Comparison of ENCODE assay signal across 8 cellular contexts in the genomic region with DNA sequence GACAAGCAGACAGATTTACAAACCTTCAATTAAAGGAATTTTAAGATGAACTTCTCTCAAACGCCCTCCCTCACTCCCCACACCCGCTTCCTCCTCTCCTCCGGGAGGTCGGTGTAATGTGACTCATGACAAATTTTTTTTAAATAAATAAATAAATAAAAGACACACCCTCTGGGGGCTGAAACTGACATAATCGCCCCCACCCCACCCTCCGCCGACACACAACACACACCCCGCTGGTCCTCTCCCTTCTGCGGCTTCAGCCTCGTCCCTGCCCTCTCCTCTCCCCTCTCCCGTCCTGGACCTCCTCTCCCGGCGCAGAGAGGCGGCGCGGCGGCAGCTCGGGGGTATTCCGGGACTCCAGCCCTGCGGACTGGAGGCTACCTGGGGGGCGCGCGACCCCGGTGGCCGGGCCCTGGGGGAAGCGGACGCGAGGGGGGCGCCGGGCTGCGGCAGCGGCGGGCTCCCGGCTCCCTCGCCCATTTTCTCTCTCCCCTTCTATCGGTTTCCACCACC. TPM values are rescaled to one million over a fixed set of nuclear protein-coding genes. Genes with fewer than 3 reads are reported as not detected.
DNase-seq lines count a peak whose midpoint lies in the region; ATAC-seq lines count a peak whose summit lies in the region.

No MANE protein-coding gene starts in this region.

- peak overlapping the region; percentile 94 to 96 for H3K4me3 ChIP-seq in muscle layer of colon (ENCODE audit: low read depth in 1 of 2, low read length in 2 of 2)

- DNase-seq in NCI-H460 (ENCODE audit: extremely low read depth, low read depth) (peak; percentile 34), epithelial cell of prostate (ENCODE audit: low read depth, low spot score) (peak; percentile 62), medulla oblongata (ENCODE audit: extremely low spot score) (no peak)
- peak; percentile 18 for DNase-seq in activated CD8-positive, alpha-beta memory T cell treated with anti-CD3 and anti-CD28 coated beads, Interleukin-2, amount 50 U/mL, for 1 hour (ENCODE audit: extremely low read depth)
- peak; percentile 36 for DNase-seq in stimulated activated CD8-positive, alpha-beta memory T cell treated with anti-CD3 and anti-CD28 coated beads, Interleukin-4, amount 100 ng/mL, for 24 hours (ENCODE audit: low read depth)

- H3K9ac ChIP-seq in muscle layer of colon (ENCODE audit: low read length) = peak overlapping the region; percentile 92

- H3K4me1 ChIP-seq in muscle layer of colon (ENCODE audit: insufficient read depth, low read length) = peaks cover 24% of the 10 kb centered on the region

- no peaks in the 10 kb centered on the region for H3K36me3 ChIP-seq in muscle layer of colon (ENCODE audit: insufficient read depth, low read length)

- peak overlapping the region; percentile 99 for H3K27ac ChIP-seq in epithelial cell of prostate
- peak overlapping the region; percentile 94 for H3K27ac ChIP-seq in muscle layer of colon (ENCODE audit: low read depth, low read length)

- no peaks in the 10 kb centered on the region for H3K27me3 ChIP-seq in muscle layer of colon (ENCODE audit: control insufficient read depth in 1 of 2, insufficient read depth in 2 of 2, low read length in 2 of 2)

- ATAC-seq in GM18498 (IDR thresholded peaks at IDR 0.05; ENCODE audit: unreplicated experiment) = peak; percentile 6
- peak; percentile 11 for ATAC-seq in HG02678 (IDR thresholded peaks at IDR 0.05; ENCODE audit: unreplicated experiment)

- no peaks in the 10 kb centered on the region for H3K9me3 ChIP-seq in muscle layer of colon (ENCODE audit: low read length)

RNA-seq across cellular contexts. Expression of a gene that starts 0.7 kb away (rescaled TPM):
- 28.2 and 28.5 TPM in 2 replicates for total RNA-seq in NCI-H460 (2014; rRNA removed; shearing (Covaris generic))
- polyA plus RNA-seq in NCI-H460 (2014; cell fraction: nucleus; rRNA removed) = 10.4 and 15.1 TPM in 2 replicates
